Comparison of ENCODE assay signal across 28 cellular contexts in the genomic region with DNA sequence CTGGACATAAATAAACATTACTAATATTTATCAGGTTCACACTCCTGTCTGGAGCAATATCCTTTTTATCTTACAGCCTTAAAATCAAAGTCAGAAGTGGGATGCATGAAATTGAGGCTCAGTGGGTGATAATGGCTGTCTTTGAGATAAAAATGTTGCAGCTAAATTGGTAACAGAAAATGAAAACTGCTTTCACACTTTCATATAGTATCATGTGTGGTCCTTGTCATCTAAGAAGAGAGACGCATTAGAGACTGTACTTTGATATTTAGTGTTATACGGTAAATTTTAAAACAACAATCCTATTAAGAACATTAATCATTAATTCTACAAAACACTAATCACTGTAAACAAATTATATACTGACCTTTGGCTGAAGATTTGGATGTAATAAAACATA.
"Had no signal": no experiment of that assay in that cellular context is flagged by ENCODE, and none has a peak within 500 bp of the region (broad histone marks: within the 10 kb centered on the region; RNA-seq: fewer than 3 reads in every experiment).

No MANE protein-coding gene starts in this region.

- H3K4me3 ChIP-seq: ascending aorta, breast epithelium, cardiac muscle cell, colonic mucosa, esophagus squamous epithelium, gastroesophageal sphincter, heart right ventricle had no signal

- H3K27me3 ChIP-seq: ascending aorta, breast epithelium, cardiac muscle cell, colonic mucosa, esophagus squamous epithelium, gastroesophageal sphincter, heart right ventricle had no signal

- H3K36me3 ChIP-seq: ascending aorta, breast epithelium, cardiac muscle cell, colonic mucosa, esophagus squamous epithelium, gastroesophageal sphincter had no signal

- ATAC-seq: activated CD4-positive, alpha-beta T cell treated with anti-CD3 and anti-CD28 coated beads for 36 hours; activated CD8-positive, alpha-beta memory T cell treated with anti-CD3 and anti-CD28 coated beads, Interleukin-2, amount 10 ng/mL, durations not matched to agents 7 days and 5 days; activated CD8-positive, alpha-beta T cell treated with anti-CD3 and anti-CD28 coated beads, Interleukin-2, amount 10 ng/mL, durations not matched to agents 7 days and 5 days; activated naive CD4-positive, alpha-beta T cell treated with anti-CD3 and anti-CD28 coated beads, Interleukin-2, amount 50 U/mL, for 72 hours; gastroesophageal sphincter; heart right ventricle had no signal

- H3K9me3 ChIP-seq: ascending aorta, breast epithelium, colonic mucosa, esophagus squamous epithelium, gastroesophageal sphincter, heart right ventricle had no signal

- H3K27ac ChIP-seq: ascending aorta, breast epithelium, cardiac muscle cell, colonic mucosa, epithelial cell of prostate, esophagus squamous epithelium, gastroesophageal sphincter, heart right ventricle had no signal

- H3K4me1 ChIP-seq: ascending aorta, breast epithelium, colonic mucosa, esophagus squamous epithelium, gastroesophageal sphincter had no signal

- DNase-seq: activated CD4-positive, alpha-beta memory T cell treated with anti-CD3 and anti-CD28 coated beads for 36 hours; activated CD4-positive, alpha-beta T cell treated with anti-CD3 and anti-CD28 coated beads for 36 hours; activated CD4-positive, alpha-beta T cell treated with anti-CD3 and anti-CD28 coated beads, Interleukin-2, amount 10 ng/mL, durations not matched to agents 24 days and 14 days; activated CD4-positive, CD25-positive, alpha-beta regulatory T cell; activated CD4-positive, CD25-positive, alpha-beta regulatory T cell treated with anti-CD3 and anti-CD28 coated beads, Interleukin-2, amount 50 U/mL, for 72 hours; activated CD8-positive, alpha-beta memory T cell treated with anti-CD3 and anti-CD28 coated beads, Interleukin-2, amount 10 ng/mL, durations not matched to agents 7 days and 5 days; activated CD8-positive, alpha-beta memory T cell treated with anti-CD3 and anti-CD28 coated beads, Interleukin-2, amount 50 U/mL, for 4 hours; activated CD8-positive, alpha-beta T cell treated with anti-CD3 and anti-CD28 coated beads, Interleukin-2, amount 10 ng/mL, durations not matched to agents 7 days and 5 days; activated gamma-delta T cell; activated naive CD4-positive, alpha-beta T cell; activated naive CD4-positive, alpha-beta T cell treated with anti-CD3 and anti-CD28 coated beads, Interleukin-2, amount 10 ng/mL, durations not matched to agents 7 days and 5 days; activated naive CD8-positive, alpha-beta T cell treated with anti-CD3 and anti-CD28 coated beads, Interleukin-2, amount 10 ng/mL, durations not matched to agents 7 days and 5 days; activated T-cell treated with anti-CD3 and anti-CD28 coated beads, Interleukin-2, amount 50 U/mL, for 1 hour; activated T-cell treated with anti-CD3 and anti-CD28 coated beads, Interleukin-2, amount 50 U/mL, for 48 hours; central memory CD4-positive, alpha-beta T cell; cerebellar nuclear complex; colonic mucosa; effector CD8-positive, alpha-beta T cell; esophagus squamous epithelium; foreskin melanocyte; heart right ventricle; T-helper 2 cell had no signal
